Comparison of ENCODE assay signal across 12 cellular contexts in the genomic region with DNA sequence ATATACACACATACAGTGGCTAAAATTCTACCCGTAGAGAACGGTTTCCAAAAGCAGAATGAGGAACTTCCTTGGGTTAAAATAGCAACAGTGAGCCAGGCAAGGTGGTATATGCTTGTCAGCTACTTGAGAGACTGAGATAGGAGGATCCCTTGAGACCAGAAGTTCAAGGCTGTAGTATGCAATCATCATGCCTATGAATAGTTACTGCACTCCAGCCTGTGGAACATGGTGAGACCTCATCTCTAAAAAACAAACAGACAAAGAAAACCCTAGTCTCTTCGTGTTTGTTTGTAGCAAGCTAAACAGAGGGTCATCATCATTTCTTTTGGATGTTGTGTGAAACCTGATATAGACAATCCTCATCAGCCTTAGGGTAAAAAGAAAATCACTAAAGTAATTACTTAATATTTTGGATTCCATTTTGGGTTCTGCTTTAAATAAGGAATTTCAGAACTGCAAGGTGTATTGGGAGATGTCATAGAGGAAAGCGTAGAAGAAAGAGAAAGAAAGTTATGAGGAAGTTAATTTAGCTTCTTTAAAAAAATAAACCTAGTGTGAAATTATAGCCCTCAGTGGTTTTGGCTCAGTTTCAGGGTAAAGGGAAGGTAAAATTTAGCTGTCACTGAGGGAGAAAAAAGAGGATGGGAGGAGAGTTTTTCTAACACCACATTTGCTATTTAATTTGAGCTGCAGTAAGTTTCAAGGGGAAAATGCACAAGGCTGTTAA. TPM values are rescaled to one million over a fixed set of nuclear protein-coding genes. Genes with fewer than 3 reads are reported as not detected.
A peak's percentile ranks its signal among the peaks of the same experiment; 100 is the strongest.
DNase-seq lines count a peak whose midpoint lies in the region; ATAC-seq, FAIRE-seq and TF ChIP-seq lines count a peak whose summit lies in the region.
"Had no signal": no experiment of that assay in that cellular context is flagged by ENCODE, and none has a peak within 500 bp of the region (broad histone marks: within the 10 kb centered on the region; RNA-seq: fewer than 3 reads in every experiment).

No MANE protein-coding gene starts in this region.

- peaks cover 1 to 3% of the 10 kb centered on the region in 2 donors for H3K36me3 Mint-ChIP-seq in CD4-positive, alpha-beta memory T cell

- no peak for FAIRE-seq in RCC 7860 (lab: Jason Lieb, UNC)

- no peak overlapping the region for H3K27ac ChIP-seq in CD4-positive, alpha-beta memory T cell (ENCODE audit: low read depth, low read length)
- peak overlapping the region; percentile 92 for H3K27ac ChIP-seq in OCI-LY7 (ENCODE audit: low read depth, low read length, poor library complexity, severe bottlenecking)
- H3K27ac ChIP-seq in vagina = no peak overlapping the region
- H3K27ac ChIP-seq: RWPE1 had no signal

- ATAC-seq in GM19397 (IDR thresholded peaks at IDR 0.05; ENCODE audit: unreplicated experiment) = peak; percentile 91
- peak; percentile 93 for ATAC-seq in HG03097 (IDR thresholded peaks at IDR 0.05; ENCODE audit: low FRiP score, unreplicated experiment)
- ATAC-seq: activated naive CD4-positive, alpha-beta T cell treated with anti-CD3 and anti-CD28 coated beads, Interleukin-2, amount 50 U/mL, for 72 hours; stimulated activated naive CD8-positive, alpha-beta T cell treated with anti-CD3 and anti-CD28 coated beads, Interleukin-15, Interleukin-2, amounts not matched to agents 100 U/mL and 50 U/mL, for 24 hours had no signal

- no peak overlapping the region for H3K4me3 ChIP-seq in CD4-positive, alpha-beta memory T cell (ENCODE audit: low read length in 2 of 2)
- H3K4me3 ChIP-seq in OCI-LY7 (ENCODE audit: low read depth, low read length, poor library complexity, severe bottlenecking) (peak overlapping the region; percentile 47), vagina (no peak overlapping the region)

- no peaks in the 10 kb centered on the region for H4K20me1 ChIP-seq in OCI-LY7 (ENCODE audit: insufficient read depth, low read length)

- H2AFZ ChIP-seq in OCI-LY7 (ENCODE audit: low read length) = peak overlapping the region; percentile 65; the same call in 1 of the 2 replicates

- CTCF ChIA-PET in CD4-positive, alpha-beta memory T cell (lab: Charles Lee; ENCODE audit: partially characterized antibody) = interaction anchor here (1.3 kb wide), 1 partner anchor 28 kb away, joined by 4 read pairs; no protein-coding TSS in a partner anchor
- CTCF ChIA-PET in OCI-LY7 (lab: Charles Lee; ENCODE audit: unreplicated experiment) = interaction anchor here (0.9 to 2.0 kb wide), 2 partner anchors 9 to 23 kb away, joined by 5 to 8 read pairs; no protein-coding TSS in a partner anchor

- H3K4me3 Mint-ChIP-seq in CD4-positive, alpha-beta memory T cell = peak overlapping the region in 4 of 8 donors; percentile 7 to 62 (median 24)
- H3K4me3 Mint-ChIP-seq: neural crest cell had no signal

- intact Hi-C loops in CD4-positive, alpha-beta memory T cell (cut with micrococcal nuclease) = no loop called here
- intact Hi-C loops in OCI-LY7 (cut with micrococcal nuclease; ENCODE audit: unreplicated experiment) (loop anchor here (1.0 to 2.0 kb wide), 3 partner anchors 25 to 49 kb away; no protein-coding TSS in a partner anchor), vagina (cut with DNase I) (no loop called here), posterior cingulate gyrus (cut with DNase I) (no loop called here)

- no peaks in the 10 kb centered on the region for H3K9me2 ChIP-seq in OCI-LY7 (ENCODE audit: insufficient read depth, low read length)

- peak overlapping the region; percentile 77 for H3K4me2 ChIP-seq in OCI-LY7 (ENCODE audit: low read length)

- peaks cover 0 to under 1% of the 10 kb centered on the region in 2 donors for H3K27me3 Mint-ChIP-seq in CD4-positive, alpha-beta memory T cell

- H3K27me3 ChIP-seq in CD4-positive, alpha-beta memory T cell (ENCODE audit: insufficient read depth, low read length) = no peaks in the 10 kb centered on the region
- H3K27me3 ChIP-seq in vagina = no peaks in the 10 kb centered on the region

- peak overlapping the region in 5 of 7 donors; percentile 3 to 38 (median 15) for H3K27ac Mint-ChIP-seq in CD4-positive, alpha-beta memory T cell
- H3K27ac Mint-ChIP-seq: activated naive CD4-positive, alpha-beta T cell treated with anti-CD3 and anti-CD28 coated beads, Interleukin-2, amount 50 U/mL, for 72 hours had no signal

- H3K36me3 ChIP-seq in CD4-positive, alpha-beta memory T cell (ENCODE audit: insufficient read depth, low read length) = no peaks in the 10 kb centered on the region
- H3K36me3 ChIP-seq in OCI-LY7 (ENCODE audit: insufficient read depth, low read length) = peaks cover 7% of the 10 kb centered on the region
- H3K36me3 ChIP-seq in vagina = no peaks in the 10 kb centered on the region

- peaks cover 6 to 42% (median 30%) of the 10 kb centered on the region in 4 donors for H3K4me1 Mint-ChIP-seq in CD4-positive, alpha-beta memory T cell

- H3K79me2 ChIP-seq in OCI-LY7 (ENCODE audit: insufficient read depth, low read depth, low read length) = no peaks in the 10 kb centered on the region

- POLR2A ChIA-PET in CD4-positive, alpha-beta memory T cell (lab: Charles Lee; ENCODE audit: partially characterized antibody) = interaction anchor here (1.0 to 1.4 kb wide), 5 partner anchors 8 to 46 kb away, joined by 3 to 4 read pairs (median 4); no protein-coding TSS in a partner anchor
- POLR2A ChIA-PET in OCI-LY7 (lab: Charles Lee) = interaction anchor here (0.6 to 11.7 kb wide), 14 partner anchors 8 to 1293 kb away, joined by 3 to 103 read pairs (median 3); a partner anchor contains a TSS

- no peak for TF ChIP-seq POLR2A in vagina (IDR thresholded peaks at IDR 0.05)

- H3K4me1 ChIP-seq in CD4-positive, alpha-beta memory T cell (ENCODE audit: insufficient read depth, low read length) = peaks cover 16% of the 10 kb centered on the region
- peaks cover 57% of the 10 kb centered on the region for H3K4me1 ChIP-seq in OCI-LY7 (ENCODE audit: insufficient read depth, low read length, poor library complexity, severe bottlenecking)
- H3K4me1 ChIP-seq in vagina = no peaks in the 10 kb centered on the region

- no peaks in the 10 kb centered on the region for H3K9me3 ChIP-seq in CD4-positive, alpha-beta memory T cell (ENCODE audit: control insufficient read depth in 1 of 2, low read length in 2 of 2)
- H3K9me3 ChIP-seq in OCI-LY7 (ENCODE audit: low read length) (peaks cover 21% of the 10 kb centered on the region), vagina (no peaks in the 10 kb centered on the region)

- H3K9me3 Mint-ChIP-seq in CD4-positive, alpha-beta memory T cell = peaks cover 0 to 19% (median 14%) of the 10 kb centered on the region in 8 donors
- H3K9me3 Mint-ChIP-seq: neural crest cell had no signal

- BruUV-seq in OCI-LY7 (replicated peaks; lab: Mats Ljungman, UMichigan) = TSS peak; percentile 81

- DNase-seq in CD4-positive, alpha-beta memory T cell = no peak
- peak; percentile 91 for DNase-seq in OCI-LY7 (ENCODE audit: low spot score)
- DNase-seq in vagina (ENCODE audit: extremely low spot score in 2 of 2) = no peak
- no peak for DNase-seq in iPS-NIHi7 (ENCODE audit: extremely low spot score)
- DNase-seq in posterior cingulate gyrus = no peak
- DNase-seq in RCC 7860 (ENCODE audit: low spot score) = no peak
- DNase-seq: stimulated activated naive CD8-positive, alpha-beta T cell treated with anti-CD3 and anti-CD28 coated beads, Interleukin-15, Interleukin-2, amounts not matched to agents 100 U/mL and 50 U/mL, for 24 hours had no signal

- TF ChIP-seq CTCF in OCI-LY7 (conservative IDR thresholded peaks at IDR 0.05; ENCODE audit: low read length) (no peak), vagina (IDR thresholded peaks at IDR 0.05) (no peak)

RNA-seq across cellular contexts. Expression of a gene that starts 46.5 kb away (rescaled TPM):
- total RNA-seq in CD4-positive, alpha-beta memory T cell = 10 to 100 TPM in 1 of 2 experiments, 1 to 10 TPM in 1; 9.1 to 10.7 TPM
- 1 to 10 TPM; 5.7 to 7.3 TPM for polyA plus RNA-seq in CD4-positive, alpha-beta memory T cell
- 20.8 and 27.3 TPM in 2 replicates for total RNA-seq in OCI-LY7 (2014; rRNA removed; shearing (Covaris generic))
- 80.6 and 88.7 TPM in 2 replicates for total RNA-seq in OCI-LY7 (2022)
- total RNA-seq in vagina = 4.4 TPM
- total RNA-seq: neural crest cell had no signal

RNA-seq across cellular contexts. Expression of a gene that starts 55.5 kb away (rescaled TPM):
- 1 to 10 TPM; 6.4 to 6.5 TPM for total RNA-seq in CD4-positive, alpha-beta memory T cell
- 1 to 10 TPM in 1 of 2 donors, under 1 TPM in 1; 0.67 to 1.2 TPM for polyA plus RNA-seq in CD4-positive, alpha-beta memory T cell
- 1.5 and 1.8 TPM in 2 replicates for total RNA-seq in OCI-LY7 (2014; rRNA removed; shearing (Covaris generic))
- total RNA-seq in OCI-LY7 (2022) = 6.8 and 8.5 TPM in 2 replicates
- total RNA-seq in vagina = 1.2 TPM

RNA-seq across cellular contexts. Expression of a gene that starts 55.8 kb away (rescaled TPM):
- 1 to 10 TPM; 8.2 to 9.5 TPM for total RNA-seq in CD4-positive, alpha-beta memory T cell
- 1 to 10 TPM; 2.9 to 3.2 TPM for polyA plus RNA-seq in CD4-positive, alpha-beta memory T cell
- 6.1 and 8.8 TPM in 2 replicates for total RNA-seq in OCI-LY7 (2014; rRNA removed; shearing (Covaris generic))
- total RNA-seq in OCI-LY7 (2022) = 6.8 and 7.6 TPM in 2 replicates
- 18.7 TPM for total RNA-seq in vagina
